In the genomic region with DNA sequence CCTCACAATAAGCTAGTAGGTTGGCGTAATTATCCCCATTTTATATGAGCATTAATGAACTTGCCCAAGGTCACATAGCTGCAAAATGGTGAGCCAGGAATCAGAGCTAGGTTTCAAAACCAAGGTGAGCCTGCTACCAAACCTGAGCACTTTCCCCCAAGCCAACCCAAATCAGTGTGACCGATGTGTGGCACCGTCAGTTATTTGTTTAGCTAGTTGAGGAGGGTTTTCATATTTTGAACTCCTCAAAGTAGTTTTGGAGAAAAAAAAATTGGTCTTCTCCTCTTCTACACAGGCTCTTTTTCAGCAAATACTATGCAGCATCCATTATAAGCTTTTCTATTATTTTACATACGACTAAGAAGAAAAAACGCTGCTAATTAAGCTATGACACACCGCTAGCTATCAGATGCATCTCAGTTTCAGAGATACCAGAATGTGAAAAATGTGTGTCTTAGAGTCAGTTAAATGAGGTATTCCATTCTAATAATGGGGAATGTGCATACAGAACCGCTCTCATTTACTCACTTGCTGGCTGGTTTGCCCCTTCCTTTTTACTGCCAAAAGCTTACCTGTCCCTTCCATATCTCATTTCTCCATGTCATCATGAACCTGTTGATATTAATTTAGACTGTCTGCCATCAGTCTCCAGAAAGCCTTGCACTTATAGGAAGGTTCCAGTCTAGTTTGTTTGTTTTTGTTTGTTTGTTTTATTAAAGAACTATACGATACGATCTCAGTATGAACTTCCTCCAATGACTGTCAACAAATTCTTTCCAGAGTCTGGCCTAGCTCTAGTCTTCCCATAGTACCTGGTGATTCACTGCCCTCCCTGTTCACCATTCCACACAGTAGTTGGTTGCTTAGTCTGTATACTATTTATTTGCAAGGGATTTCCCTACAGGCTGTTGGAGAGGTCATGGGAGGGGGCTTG, we compare ENCODE assay signal across 1 cellular context.
TF ChIP-seq lines count a peak whose summit lies in the region.

No MANE protein-coding gene starts in this region.

TF ChIP-seq in SK-N-SH, 30 proteins besides CTCF, POLR2A, EP300 and RAD21 (continued from another document):
- TF ChIP-seq, protein P1, sequence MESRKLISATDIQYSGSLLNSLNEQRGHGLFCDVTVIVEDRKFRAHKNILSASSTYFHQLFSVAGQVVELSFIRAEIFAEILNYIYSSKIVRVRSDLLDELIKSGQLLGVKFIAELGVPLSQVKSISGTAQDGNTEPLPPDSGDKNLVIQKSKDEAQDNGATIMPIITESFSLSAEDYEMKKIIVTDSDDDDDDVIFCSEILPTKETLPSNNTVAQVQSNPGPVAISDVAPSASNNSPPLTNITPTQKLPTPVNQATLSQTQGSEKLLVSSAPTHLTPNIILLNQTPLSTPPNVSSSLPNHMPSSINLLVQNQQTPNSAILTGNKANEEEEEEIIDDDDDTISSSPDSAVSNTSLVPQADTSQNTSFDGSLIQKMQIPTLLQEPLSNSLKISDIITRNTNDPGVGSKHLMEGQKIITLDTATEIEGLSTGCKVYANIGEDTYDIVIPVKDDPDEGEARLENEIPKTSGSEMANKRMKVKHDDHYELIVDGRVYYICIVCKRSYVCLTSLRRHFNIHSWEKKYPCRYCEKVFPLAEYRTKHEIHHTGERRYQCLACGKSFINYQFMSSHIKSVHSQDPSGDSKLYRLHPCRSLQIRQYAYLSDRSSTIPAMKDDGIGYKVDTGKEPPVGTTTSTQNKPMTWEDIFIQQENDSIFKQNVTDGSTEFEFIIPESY (IDR thresholded peaks at IDR 0.05; ENCODE audit: borderline replicate concordance, low read depth), result no peak
- TF ChIP-seq NRF1 (IDR thresholded peaks at IDR 0.05; ENCODE audit: low read depth, low read length) (no peak), GATA2 (CRISPR knock-in tag; IDR thresholded peaks at IDR 0.05) (no peak), RFX5 (IDR thresholded peaks at IDR 0.05; ENCODE audit: low read length) (no peak), MXI1 (IDR thresholded peaks at IDR 0.05; ENCODE audit: low read depth, low read length) (no peak), GABPA (IDR thresholded peaks at IDR 0.05; ENCODE audit: low read depth) (no peak)
- TF ChIP-seq, protein P2, sequence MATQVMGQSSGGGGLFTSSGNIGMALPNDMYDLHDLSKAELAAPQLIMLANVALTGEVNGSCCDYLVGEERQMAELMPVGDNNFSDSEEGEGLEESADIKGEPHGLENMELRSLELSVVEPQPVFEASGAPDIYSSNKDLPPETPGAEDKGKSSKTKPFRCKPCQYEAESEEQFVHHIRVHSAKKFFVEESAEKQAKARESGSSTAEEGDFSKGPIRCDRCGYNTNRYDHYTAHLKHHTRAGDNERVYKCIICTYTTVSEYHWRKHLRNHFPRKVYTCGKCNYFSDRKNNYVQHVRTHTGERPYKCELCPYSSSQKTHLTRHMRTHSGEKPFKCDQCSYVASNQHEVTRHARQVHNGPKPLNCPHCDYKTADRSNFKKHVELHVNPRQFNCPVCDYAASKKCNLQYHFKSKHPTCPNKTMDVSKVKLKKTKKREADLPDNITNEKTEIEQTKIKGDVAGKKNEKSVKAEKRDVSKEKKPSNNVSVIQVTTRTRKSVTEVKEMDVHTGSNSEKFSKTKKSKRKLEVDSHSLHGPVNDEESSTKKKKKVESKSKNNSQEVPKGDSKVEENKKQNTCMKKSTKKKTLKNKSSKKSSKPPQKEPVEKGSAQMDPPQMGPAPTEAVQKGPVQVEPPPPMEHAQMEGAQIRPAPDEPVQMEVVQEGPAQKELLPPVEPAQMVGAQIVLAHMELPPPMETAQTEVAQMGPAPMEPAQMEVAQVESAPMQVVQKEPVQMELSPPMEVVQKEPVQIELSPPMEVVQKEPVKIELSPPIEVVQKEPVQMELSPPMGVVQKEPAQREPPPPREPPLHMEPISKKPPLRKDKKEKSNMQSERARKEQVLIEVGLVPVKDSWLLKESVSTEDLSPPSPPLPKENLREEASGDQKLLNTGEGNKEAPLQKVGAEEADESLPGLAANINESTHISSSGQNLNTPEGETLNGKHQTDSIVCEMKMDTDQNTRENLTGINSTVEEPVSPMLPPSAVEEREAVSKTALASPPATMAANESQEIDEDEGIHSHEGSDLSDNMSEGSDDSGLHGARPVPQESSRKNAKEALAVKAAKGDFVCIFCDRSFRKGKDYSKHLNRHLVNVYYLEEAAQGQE (IDR thresholded peaks at IDR 0.05; ENCODE audit: low read depth, low read length), result no peak
- TF ChIP-seq, protein P3, sequence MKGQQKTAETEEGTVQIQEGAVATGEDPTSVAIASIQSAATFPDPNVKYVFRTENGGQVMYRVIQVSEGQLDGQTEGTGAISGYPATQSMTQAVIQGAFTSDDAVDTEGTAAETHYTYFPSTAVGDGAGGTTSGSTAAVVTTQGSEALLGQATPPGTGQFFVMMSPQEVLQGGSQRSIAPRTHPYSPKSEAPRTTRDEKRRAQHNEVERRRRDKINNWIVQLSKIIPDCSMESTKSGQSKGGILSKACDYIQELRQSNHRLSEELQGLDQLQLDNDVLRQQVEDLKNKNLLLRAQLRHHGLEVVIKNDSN (IDR thresholded peaks at IDR 0.05; ENCODE audit: borderline replicate concordance, low read depth), result no peak
TF ChIP-seq in SK-N-SH: peak in this region for 0.
